In genomic region chr6:40295251-40295949, GRCh38 we compare ENCODE assay signal across 28 cellular contexts.
DNase-seq lines count a peak whose midpoint lies in the region; ATAC-seq, FAIRE-seq and TF ChIP-seq lines count a peak whose summit lies in the region.
"Had no signal": no experiment of that assay in that cellular context is flagged by ENCODE, and none has a peak within 500 bp of the region (broad histone marks: within the 10 kb centered on the region; RNA-seq: fewer than 3 reads in every experiment).

No MANE protein-coding gene starts in this region.

- BruUV-seq in mammary epithelial cell (replicated peaks; lab: Mats Ljungman, UMichigan) = no TSS peak

- H4K20me1 ChIP-seq in mammary epithelial cell (ENCODE audit: insufficient read depth, low read length) = no peaks in the 10 kb centered on the region

- 7% methylated on average over 2 of the region's 2 CpGs for WGBS in mammary epithelial cell (ENCODE audit: low coverage, missing lambda C conversion rate)

- H3K36me3 ChIP-seq in mammary epithelial cell (ENCODE audit: insufficient read depth, low read length) (no peaks in the 10 kb centered on the region), breast epithelium (no peaks in the 10 kb centered on the region)
- H3K36me3 ChIP-seq: BE2C, lower lobe of right lung, tibial artery had no signal

- H3K9me3 ChIP-seq in mammary epithelial cell (replicated peaks; ENCODE audit: insufficient read depth, low read length) = no peaks in the 10 kb centered on the region
- no peaks in the 10 kb centered on the region for H3K9me3 ChIP-seq in breast epithelium
- H3K9me3 ChIP-seq: BE2C had no signal

- FAIRE-seq in RCC 7860 (lab: Jason Lieb, UNC) = no peak
- FAIRE-seq: islet of Langerhans had no signal

- H3K4me3 ChIP-seq in mammary epithelial cell (replicated peaks in 1 of 3; ENCODE audit: insufficient read depth in 1 of 3, low read depth in 2 of 3, low read length in 3 of 3) (no peak overlapping the region), breast epithelium (no peak overlapping the region)
- H3K4me3 ChIP-seq: GM23338, lower lobe of right lung, SK-N-MC, tibial artery had no signal

- H3K27me3 ChIP-seq in mammary epithelial cell (ENCODE audit: insufficient read depth, low read length) = no peaks in the 10 kb centered on the region
- H3K27me3 ChIP-seq in breast epithelium = peaks cover 0 to 6% of the 10 kb centered on the region in 2 donors
- H3K27me3 ChIP-seq: BE2C had no signal

- dilution Hi-C loops in mammary epithelial cell (cut with HindIII; ENCODE audit: low sequenced_read_pairs) = no loop called here

- no peak for TF ChIP-seq POLR2A in breast epithelium (IDR thresholded peaks at IDR 0.05)

- H3K4me1 ChIP-seq in mammary epithelial cell (ENCODE audit: insufficient read depth, low read length) (peaks cover 36% of the 10 kb centered on the region), breast epithelium (no peaks in the 10 kb centered on the region)
- H3K4me1 ChIP-seq: BE2C, lower lobe of right lung, tibial artery had no signal

- CTCF ChIA-PET in mammary epithelial cell (lab: Charles Lee; ENCODE audit: low non-redundant PET) = no interaction called here

- intact Hi-C loops in mammary epithelial cell (cut with micrococcal nuclease) (no loop called here), breast epithelium (cut with DNase I; ENCODE audit: low total_unique reads) (no loop called here)

- no peaks in the 10 kb centered on the region for H3K79me2 ChIP-seq in mammary epithelial cell (ENCODE audit: insufficient read depth, low read length)

- no peak overlapping the region for H2AFZ ChIP-seq in mammary epithelial cell (ENCODE audit: low read depth, low read length)
- H2AFZ ChIP-seq: GM23338 had no signal

- no peak overlapping the region for H3K9ac ChIP-seq in mammary epithelial cell (ENCODE audit: insufficient read depth, low read length)

- no peak overlapping the region for H3K27ac ChIP-seq in mammary epithelial cell (ENCODE audit: insufficient read depth, low read depth, low read length)
- H3K27ac ChIP-seq in breast epithelium = no peak overlapping the region
- H3K27ac ChIP-seq: lower lobe of right lung, SK-N-MC, tibial artery had no signal

- in situ Hi-C loops in mammary epithelial cell (cut with MboI; ENCODE audit: low sequenced_read_pairs in 2 of 2) = no loop called here

- TF ChIP-seq CTCF in mammary epithelial cell (conservative IDR thresholded peaks at IDR 0.05 in 1 of 2, IDR thresholded peaks at IDR 0.05 in 1 of 2; ENCODE audit: extremely low read depth in 1 of 2, insufficient read depth in 1 of 2, low read depth in 1 of 2, low read length in 2 of 2) = no peak
- TF ChIP-seq CTCF in breast epithelium (IDR thresholded peaks at IDR 0.05) = no peak

- H3K4me2 ChIP-seq in mammary epithelial cell (ENCODE audit: insufficient read depth, low read depth, low read length) = no peak overlapping the region
- H3K4me2 ChIP-seq: GM23338 had no signal

- ATAC-seq in esophagus mucosa (peak; percentile 86), GM18868 (IDR thresholded peaks at IDR 0.05; ENCODE audit: unreplicated experiment) (no peak)
- ATAC-seq: activated naive CD8-positive, alpha-beta T cell treated with anti-CD3 and anti-CD28 coated beads, Interleukin-2, amount 50 U/mL, for 24 hours; GM23338; lower lobe of right lung; natural killer cell treated with Interleukin-12 subunit alpha and Interleukin-12 subunit beta and Interleukin-15 and Interleukin-18, amount 100 ng/mL, for 72 hours; T-helper 17 cell had no signal

- DNase-seq in mammary epithelial cell = peak; percentile 59
- DNase-seq in breast epithelium (ENCODE audit: low spot score in 2 of 2) = no peak
- peak; percentile 11 for DNase-seq in RCC 7860 (ENCODE audit: low spot score)
- DNase-seq in ureter (ENCODE audit: low spot score) = peak; percentile 81
- no peak for DNase-seq in activated effector memory CD4-positive, alpha-beta T cell treated with anti-CD3 and anti-CD28 coated beads, Interleukin-2, amount 50 U/mL, for 16 hours
- no peak for DNase-seq in nucleus accumbens (lab: John Stamatoyannopoulos, UW)
- DNase-seq: activated CD4-positive, CD25-positive, alpha-beta regulatory T cell treated with anti-CD3 and anti-CD28 coated beads, Interleukin-2, amount 50 U/mL, for 72 hours; activated gamma-delta T cell; activated naive CD8-positive, alpha-beta T cell treated with anti-CD3 and anti-CD28 coated beads, Interleukin-2, amount 50 U/mL, for 24 hours; BE2C; CD8-positive, alpha-beta memory T cell; cerebellar nuclear complex; DMS153; IMR-90; lower lobe of right lung; NCI-H1092 treated with DMSO at 0.1 percent for 48 hours; NCI-H2029 treated with DMSO at 0.1 percent for 48 hours; NCI-H345; NCI-H774; stimulated activated CD8-positive, alpha-beta memory T cell treated with anti-CD3 and anti-CD28 coated beads, Interleukin-4, amount 100 ng/mL, for 48 hours; T-helper 17 cell; tibial artery had no signal

Comparison
In these comparisons a context has a peak if more than half of its experiments do, and no peak if none do; other contexts are left out.
1. DNase-seq: peak in mammary epithelial cell (single experiment), RCC 7860 (single experiment) and ureter (single experiment); none in breast epithelium (0 of 2), activated effector memory CD4-positive, alpha-beta T cell treated with anti-CD3 and anti-CD28 coated beads, Interleukin-2, amount 50 U/mL, for 16 hours (single experiment) and nucleus accumbens (0 of 56).